In the genomic region with DNA sequence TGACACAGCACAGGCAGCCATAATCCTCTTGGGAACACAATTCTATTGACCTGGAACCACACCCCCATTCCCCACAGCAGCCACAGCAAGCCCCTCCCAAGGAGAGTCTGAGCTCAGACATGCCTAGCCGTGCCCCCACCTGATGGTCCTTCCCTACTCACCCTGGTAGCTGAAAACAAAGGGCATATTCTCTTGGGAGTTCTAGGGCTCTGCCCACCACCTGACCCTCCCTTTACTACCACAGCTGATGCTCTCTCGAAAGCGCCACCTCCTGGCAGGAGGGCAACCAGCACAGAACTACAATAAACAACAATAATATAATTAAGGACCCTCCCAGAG, we compare ENCODE assay signal across 9 cellular contexts.
DNase-seq lines count a peak whose midpoint lies in the region; ATAC-seq and TF ChIP-seq lines count a peak whose summit lies in the region.
"Had no signal": no experiment of that assay in that cellular context is flagged by ENCODE, and none has a peak within 500 bp of the region (broad histone marks: within the 10 kb centered on the region; RNA-seq: fewer than 3 reads in every experiment).

No MANE protein-coding gene starts in this region.

- H3K27me3 ChIP-seq in A673 (replicated peaks; ENCODE audit: insufficient read depth, low read depth, low read length, poor library complexity) = no peaks in the 10 kb centered on the region

- H3K4me1 ChIP-seq in A673 (ENCODE audit: insufficient read depth, low read length, poor library complexity, severe bottlenecking) = no peaks in the 10 kb centered on the region

- BruUV-seq in A673 (replicated peaks; lab: Mats Ljungman, UMichigan) = no TSS peak

- DNase-seq in A673 (ENCODE audit: low spot score) = peak; percentile 58
- peak; percentile 96 for DNase-seq in NCI-H69 (lab: John Stamatoyannopoulos, UW)
- peak; percentile 70 for DNase-seq in ecto neural progenitor cell (ENCODE audit: low spot score)
- DNase-seq in stimulated activated naive CD4-positive, alpha-beta T cell treated with Interleukin-2 at 50 U/mL for 16 hours (lab: John Stamatoyannopoulos, UW) = no peak
- no peak for DNase-seq in Kasumi-1 (lab: John Stamatoyannopoulos, UW)
- DNase-seq: activated T-cell treated with anti-CD3 and anti-CD28 coated beads, Interleukin-2, amount 50 U/mL, for 24 hours had no signal

- ATAC-seq in GM21360 (IDR thresholded peaks at IDR 0.05; ENCODE audit: unreplicated experiment) (no peak), HG02678 (IDR thresholded peaks at IDR 0.05; ENCODE audit: unreplicated experiment) (no peak)

- intact Hi-C loops in A673 (cut with micrococcal nuclease; ENCODE audit: unreplicated experiment) = no loop called here

- no peak overlapping the region for H3K27ac ChIP-seq in A673 (ENCODE audit: low read depth, low read length, poor library complexity, severe bottlenecking)

- CTCF ChIA-PET in A673 (lab: Charles Lee) = no interaction called here

- H3K4me3 ChIP-seq in A673 (ENCODE audit: low read depth, low read length, poor library complexity, severe bottlenecking) (no peak overlapping the region), GM12875 (ENCODE audit: low read depth, low read length) (no peak overlapping the region)

- POLR2A ChIA-PET in A673 (lab: Charles Lee; ENCODE audit: low non-redundant PET) = no interaction called here

- no peaks in the 10 kb centered on the region for H3K36me3 ChIP-seq in A673 (ENCODE audit: insufficient read depth, low read length, poor library complexity, severe bottlenecking)

- H3K9me3 ChIP-seq in A673 (ENCODE audit: low read depth, low read length, poor library complexity, severe bottlenecking) = no peaks in the 10 kb centered on the region

- peak; percentile 59 for TF ChIP-seq CTCF in A673 (conservative IDR thresholded peaks at IDR 0.05; ENCODE audit: low read depth, low read length)
- TF ChIP-seq CTCF in GM12875 (IDR thresholded peaks at IDR 0.05; ENCODE audit: borderline replicate concordance, insufficient read depth, low read depth, low read length) = 0 out of 2 replicates have a peak, but pooled peaks have one; percentile 26

Comparison
In these comparisons a context has a peak if more than half of its experiments do, and no peak if none do; other contexts are left out.
1. DNase-seq: peak in A673 (single experiment), NCI-H69 (single experiment) and ecto neural progenitor cell (single experiment); none in stimulated activated naive CD4-positive, alpha-beta T cell treated with Interleukin-2 at 50 U/mL for 16 hours (single experiment) and Kasumi-1 (0 of 2).